ENCODE assay signal across 24 cellular contexts in the genomic region with DNA sequence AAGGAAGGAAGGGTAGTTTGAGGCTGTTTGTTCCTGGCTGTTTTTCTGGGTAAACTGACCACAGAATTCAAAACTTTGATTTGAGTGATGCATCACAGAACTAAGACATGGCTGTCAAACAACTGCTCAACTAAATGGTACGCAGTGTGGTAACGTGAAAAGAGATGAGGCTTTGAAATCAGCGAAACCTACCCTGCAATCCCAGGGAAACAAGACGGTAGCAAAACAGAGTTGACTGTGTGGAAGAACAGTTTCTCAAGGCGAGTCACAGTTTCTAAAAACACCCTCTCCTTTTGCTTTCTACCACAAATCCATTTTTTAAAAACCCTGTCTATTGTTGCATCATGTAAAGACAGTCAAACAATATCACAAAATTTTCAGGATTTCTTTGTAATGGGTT.
"Had no signal": no experiment of that assay in that cellular context is flagged by ENCODE, and none has a peak within 500 bp of the region (broad histone marks: within the 10 kb centered on the region; RNA-seq: fewer than 3 reads in every experiment).

No MANE protein-coding gene starts in this region.

- H3K9me3 Mint-ChIP-seq: activated naive CD4-positive, alpha-beta T cell treated with anti-CD3 and anti-CD28 coated beads, Interleukin-2, amount 10 ng/mL, durations not matched to agents 7 days and 5 days; central memory CD8-positive, alpha-beta T cell; dendritic cell treated with granulocyte-macrophage colony-stimulating factor and Interleukin-4, amounts not matched to agents 40 ng/mL and 50 ng/mL, for 4 days; endodermal cell; natural killer cell had no signal

- H3K27ac Mint-ChIP-seq: activated naive CD4-positive, alpha-beta T cell treated with anti-CD3 and anti-CD28 coated beads, Interleukin-2, amount 10 ng/mL, durations not matched to agents 7 days and 5 days; dendritic cell treated with granulocyte-macrophage colony-stimulating factor and Interleukin-4, amounts not matched to agents 40 ng/mL and 50 ng/mL, for 4 days; endodermal cell; natural killer cell had no signal

- ATAC-seq: foreskin keratinocyte, left lobe of liver, lower lobe of right lung, natural killer cell, SK-N-SH treated with all-trans-retinoic acid at 6 μM for 48 hours had no signal

- H3K4me3 Mint-ChIP-seq: activated naive CD4-positive, alpha-beta T cell treated with anti-CD3 and anti-CD28 coated beads, Interleukin-2, amount 10 ng/mL, durations not matched to agents 7 days and 5 days; central memory CD8-positive, alpha-beta T cell; dendritic cell treated with granulocyte-macrophage colony-stimulating factor and Interleukin-4, amounts not matched to agents 40 ng/mL and 50 ng/mL, for 4 days; endodermal cell; natural killer cell had no signal

- H3K4me3 ChIP-seq: esophagus muscularis mucosa, lower lobe of right lung, right atrium auricular region, SJCRH30, spleen, stomach, thyroid gland, upper lobe of left lung, vagina had no signal

- DNase-seq: activated CD4-positive, alpha-beta T cell treated with anti-CD3 and anti-CD28 coated beads, Interleukin-2, amount 50 U/mL, for 1 hour; activated CD4-positive, CD25-positive, alpha-beta regulatory T cell; activated CD8-positive, alpha-beta memory T cell treated with anti-CD3 and anti-CD28 coated beads for 24 hours; activated effector memory CD4-positive, alpha-beta T cell treated with anti-CD3 and anti-CD28 coated beads, Interleukin-2, amount 50 U/mL, for 16 hours; activated naive CD4-positive, alpha-beta T cell treated with anti-CD3 and anti-CD28 coated beads, Interleukin-2, amount 10 ng/mL, durations not matched to agents 7 days and 5 days; amniotic stem cell; endodermal cell; kidney glomerular epithelial cell; lower lobe of right lung; natural killer cell; SJCRH30; spleen; stimulated activated CD4-positive, alpha-beta T cell treated with anti-CD3 and anti-CD28 coated beads, Interleukin-4, amount 100 ng/mL, for 1 hour; stomach; thyroid gland; upper lobe of left lung had no signal

- H3K4me1 Mint-ChIP-seq: central memory CD8-positive, alpha-beta T cell had no signal

- H3K27me3 Mint-ChIP-seq: dendritic cell treated with granulocyte-macrophage colony-stimulating factor and Interleukin-4, amounts not matched to agents 40 ng/mL and 50 ng/mL, for 4 days had no signal

- H3K36me3 Mint-ChIP-seq: activated naive CD4-positive, alpha-beta T cell treated with anti-CD3 and anti-CD28 coated beads, Interleukin-2, amount 10 ng/mL, durations not matched to agents 7 days and 5 days; natural killer cell had no signal
